Comparison of ENCODE assay signal across 8 cellular contexts in the genomic region with DNA sequence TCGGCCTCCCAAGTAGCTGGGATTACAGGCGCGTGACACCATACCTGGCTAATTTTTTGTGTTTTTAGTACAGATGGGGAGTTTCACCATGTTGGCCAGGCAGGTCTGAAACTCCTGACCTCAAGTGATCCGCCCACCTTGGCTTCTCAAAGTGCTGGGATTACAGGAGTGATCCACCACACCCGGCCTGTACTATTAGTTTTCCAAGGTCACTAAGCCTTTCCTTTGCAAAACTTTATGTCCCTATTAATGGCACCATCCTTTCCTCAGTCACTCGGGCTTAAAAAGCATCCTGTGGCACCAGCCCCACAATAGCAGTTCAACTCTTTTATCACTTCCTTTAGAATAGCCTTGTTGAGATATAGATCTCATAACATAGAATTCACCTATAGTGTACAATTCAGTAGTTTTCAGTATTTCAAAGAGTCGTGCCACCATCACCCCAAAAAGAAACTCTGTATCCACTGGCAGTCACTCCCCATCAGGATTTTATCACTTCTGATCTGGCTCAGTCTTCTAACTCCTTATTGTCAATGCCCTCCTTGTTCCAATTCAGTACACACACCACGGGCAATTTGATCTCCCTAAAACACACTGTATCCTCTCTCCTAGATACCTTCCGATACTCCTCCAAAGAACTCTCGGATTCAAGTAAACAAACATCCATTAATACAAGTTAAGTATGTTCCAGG. TPM values are rescaled to one million over a fixed set of nuclear protein-coding genes. Genes with fewer than 3 reads are reported as not detected.
DNase-seq lines count a peak whose midpoint lies in the region; ATAC-seq and TF ChIP-seq lines count a peak whose summit lies in the region.

No MANE protein-coding gene starts in this region.

- ATAC-seq in HCT116 (no peak), GM18873 (IDR thresholded peaks at IDR 0.05; ENCODE audit: low FRiP score, unreplicated experiment) (no peak)

- DNase-seq in HCT116 (ENCODE audit: low read depth, low spot score) (no peak), astrocyte of the spinal cord (ENCODE audit: low read depth, low spot score) (no peak), mesendoderm (no peak), foreskin melanocyte (no peak), DMS153 (lab: John Stamatoyannopoulos, UW) (no peak), amygdala (lab: John Stamatoyannopoulos, UW) (no peak)

- H3K4me1 ChIP-seq in HCT116 (ENCODE audit: control insufficient read depth in 1 of 2, insufficient read depth in 2 of 2, low read length in 2 of 2) (peaks cover 27 to 40% of the 10 kb centered on the region in 2 experiments), mesendoderm (ENCODE audit: control insufficient read depth, low read depth, low read length) (no peaks in the 10 kb centered on the region)

- intact Hi-C loops in HCT116 (cut with micrococcal nuclease) = no loop called here

- H3K4me3 ChIP-seq in HCT116 (replicated peaks in 1 of 2; ENCODE audit: low read depth in 1 of 2, low read length in 2 of 2) (peak overlapping the region; percentile 83 to 87), astrocyte of the spinal cord (ENCODE audit: low read depth, low read length) (peak overlapping the region; percentile 99), mesendoderm (ENCODE audit: low read length) (peak overlapping the region; percentile 92)

- TF ChIP-seq CTCF in 22Rv1 (IDR thresholded peaks at IDR 0.05) = no peak
- no peak for TF ChIP-seq CTCF in HCT116 (IDR thresholded peaks at IDR 0.05 in 2 of 3, conservative IDR thresholded peaks at IDR 0.05 in 1 of 3; ENCODE audit: borderline replicate concordance in 1 of 3, insufficient read depth in 1 of 3, low read depth in 2 of 3, low read length in 2 of 3)
- no peak for TF ChIP-seq CTCF in astrocyte of the spinal cord (IDR thresholded peaks at IDR 0.05; ENCODE audit: low read depth, low read length)

- H3K36me3 ChIP-seq in HCT116 (ENCODE audit: control insufficient read depth in 1 of 2, insufficient read depth in 2 of 2, low read length in 2 of 2) = no peaks in the 10 kb centered on the region
- no peaks in the 10 kb centered on the region for H3K36me3 ChIP-seq in mesendoderm (ENCODE audit: control insufficient read depth, insufficient read depth, low read length)

- H4K5ac ChIP-seq in mesendoderm (ENCODE audit: low read length) = no peak overlapping the region

- H3K9me2 ChIP-seq in HCT116 (ENCODE audit: insufficient read depth) = no peaks in the 10 kb centered on the region

- no CpG with 5 or more reads among the region's 10 CpGs for WGBS in mesendoderm (ENCODE audit: extremely low coverage, insufficient coverage, low lambda C conversion rate)

- H3K18ac ChIP-seq in mesendoderm (ENCODE audit: low read length) = no peak overlapping the region

- no peak overlapping the region for H2BK15ac ChIP-seq in mesendoderm (replicated peaks; ENCODE audit: low read depth)

- in situ Hi-C loops in astrocyte of the spinal cord (cut with HindIII; ENCODE audit: low sequenced_read_pairs) = no loop called here

- no peak overlapping the region for H2AFZ ChIP-seq in HCT116 (ENCODE audit: low read depth, low read length, poor library complexity, severe bottlenecking)

- peak overlapping the region; percentile 96 for H3K27ac ChIP-seq in 22Rv1
- H3K27ac ChIP-seq in HCT116 (ENCODE audit: low read depth, low read length) = peak overlapping the region; percentile 92
- H3K27ac ChIP-seq in mesendoderm (ENCODE audit: low read depth, low read length) = peak overlapping the region; percentile 84

- H2BK120ac ChIP-seq in mesendoderm (ENCODE audit: low read depth, low read length) = no peak overlapping the region

- POLR2A ChIA-PET in HCT116 (lab: Charles Lee) = interaction anchor here (0.7 kb wide), 1 partner anchor 136 kb away, joined by 6 read pairs; no protein-coding TSS in a partner anchor

- H3K4me2 ChIP-seq in HCT116 (ENCODE audit: low read length) = peak overlapping the region; percentile 97
- peak overlapping the region; percentile 100 for H3K4me2 ChIP-seq in mesendoderm (ENCODE audit: low read length)

- no peak for TF ChIP-seq RAD21 in HCT116 (IDR thresholded peaks at IDR 0.05; ENCODE audit: low read depth)

- H4K20me1 ChIP-seq in HCT116 (ENCODE audit: insufficient read depth) = no peaks in the 10 kb centered on the region

- no peak overlapping the region for H2AK5ac ChIP-seq in mesendoderm (ENCODE audit: low read length)

- no peak overlapping the region for H4K8ac ChIP-seq in mesendoderm (ENCODE audit: low read depth, low read length)

- TSS peak; percentile 87 for BruUV-seq in HCT116 (replicated peaks; lab: Mats Ljungman, UMichigan)

- CTCF ChIA-PET in HCT116 (lab: Charles Lee) = interaction anchor here (0.7 kb wide), 1 partner anchor 104 kb away, joined by 3 read pairs; no protein-coding TSS in a partner anchor

- no peaks in the 10 kb centered on the region for H3K9me3 ChIP-seq in HCT116 (ENCODE audit: control insufficient read depth in 1 of 2, insufficient read depth in 1 of 2, low read depth in 1 of 2, low read length in 2 of 2)

- H3K23ac ChIP-seq in mesendoderm (ENCODE audit: low read length) = no peak overlapping the region

- H3K79me2 ChIP-seq in HCT116 (ENCODE audit: insufficient read depth, low read length) (peaks cover 33% of the 10 kb centered on the region), mesendoderm (ENCODE audit: control insufficient read depth, insufficient read depth, low read length) (peaks cover 7% of the 10 kb centered on the region)

- no peaks in the 10 kb centered on the region for H3K27me3 ChIP-seq in HCT116 (ENCODE audit: insufficient read depth, low read length)
- no peaks in the 10 kb centered on the region for H3K27me3 ChIP-seq in mesendoderm (ENCODE audit: insufficient read depth, low read length, poor library complexity)

- no peak overlapping the region for H2BK5ac ChIP-seq in mesendoderm (ENCODE audit: low read length)

- peak overlapping the region; percentile 99 for H3K56ac ChIP-seq in mesendoderm (ENCODE audit: low read length)

- peak overlapping the region; percentile 95 for H3K9ac ChIP-seq in HCT116 (ENCODE audit: low read length)
- peak overlapping the region; percentile 99 for H3K9ac ChIP-seq in mesendoderm (ENCODE audit: low read length)

- H3K4ac ChIP-seq in mesendoderm (ENCODE audit: low read depth, low read length) = no peak overlapping the region

- H3K79me1 ChIP-seq in mesendoderm (ENCODE audit: low read length) = peaks cover 1% of the 10 kb centered on the region

- RAD21 ChIA-PET in HCT116 (lab: Charles Lee; ENCODE audit: low non-redundant PET in 1 of 2, low total read pairs in 2 of 2, uncharacterized antibody in 2 of 2, unreplicated experiment in 2 of 2) = no interaction called here

- no peak for TF ChIP-seq POLR2A in HCT116 (IDR thresholded peaks at IDR 0.05; ENCODE audit: borderline replicate concordance, extremely low read depth, insufficient read depth, insufficient read length)

TF ChIP-seq in HCT116, 20 proteins besides CTCF, POLR2A, EP300 and RAD21:
- TF ChIP-seq YY1 (IDR thresholded peaks at IDR 0.05; ENCODE audit: extremely low read depth, insufficient replicate concordance, low read depth, low read length) = no peak
- no peak for TF ChIP-seq POLR2AphosphoS5 (IDR thresholded peaks at IDR 0.05; ENCODE audit: low read depth, low read length)
- TF ChIP-seq, protein P1, sequence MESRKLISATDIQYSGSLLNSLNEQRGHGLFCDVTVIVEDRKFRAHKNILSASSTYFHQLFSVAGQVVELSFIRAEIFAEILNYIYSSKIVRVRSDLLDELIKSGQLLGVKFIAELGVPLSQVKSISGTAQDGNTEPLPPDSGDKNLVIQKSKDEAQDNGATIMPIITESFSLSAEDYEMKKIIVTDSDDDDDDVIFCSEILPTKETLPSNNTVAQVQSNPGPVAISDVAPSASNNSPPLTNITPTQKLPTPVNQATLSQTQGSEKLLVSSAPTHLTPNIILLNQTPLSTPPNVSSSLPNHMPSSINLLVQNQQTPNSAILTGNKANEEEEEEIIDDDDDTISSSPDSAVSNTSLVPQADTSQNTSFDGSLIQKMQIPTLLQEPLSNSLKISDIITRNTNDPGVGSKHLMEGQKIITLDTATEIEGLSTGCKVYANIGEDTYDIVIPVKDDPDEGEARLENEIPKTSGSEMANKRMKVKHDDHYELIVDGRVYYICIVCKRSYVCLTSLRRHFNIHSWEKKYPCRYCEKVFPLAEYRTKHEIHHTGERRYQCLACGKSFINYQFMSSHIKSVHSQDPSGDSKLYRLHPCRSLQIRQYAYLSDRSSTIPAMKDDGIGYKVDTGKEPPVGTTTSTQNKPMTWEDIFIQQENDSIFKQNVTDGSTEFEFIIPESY (IDR thresholded peaks at IDR 0.05; ENCODE audit: extremely low read depth, insufficient replicate concordance, low read length) = no peak
- no peak for TF ChIP-seq JUND (IDR thresholded peaks at IDR 0.05)
- no peak for TF ChIP-seq TCF7L2 (IDR thresholded peaks at IDR 0.05; ENCODE audit: borderline replicate concordance, extremely low read depth, insufficient read depth, insufficient read length)
- no peak for TF ChIP-seq SRF (IDR thresholded peaks at IDR 0.05; ENCODE audit: low read depth)
- TF ChIP-seq FOSL1 (IDR thresholded peaks at IDR 0.05; ENCODE audit: low read depth) = no peak
- TF ChIP-seq EZH2phosphoT487 (IDR thresholded peaks at IDR 0.05; ENCODE audit: borderline replicate concordance) = no peak
- TF ChIP-seq ELF1 (IDR thresholded peaks at IDR 0.05; ENCODE audit: borderline replicate concordance, low read depth) = no peak
- no peak for TF ChIP-seq CEBPB (IDR thresholded peaks at IDR 0.05; ENCODE audit: low read depth)
- TF ChIP-seq EZH2 (IDR thresholded peaks at IDR 0.05) = no peak

RNA-seq across cellular contexts. Expression of a gene that starts 0.9 kb away (rescaled TPM):
- 38.6 TPM for total RNA-seq in HCT116 (2021; ENCODE audit: unreplicated experiment)
- polyA plus RNA-seq in HCT116 (2012) = 27.0 and 29.0 TPM in 2 replicates
- 21.5 TPM for polyA plus RNA-seq in mesendoderm (2013, experiment 1 of 2)
- 21.3 TPM for polyA plus RNA-seq in mesendoderm (2013, experiment 2 of 2)

RNA-seq across cellular contexts. Expression of a gene that starts 9.1 kb away (rescaled TPM):
- 107 TPM for total RNA-seq in HCT116 (2021; ENCODE audit: unreplicated experiment)
- 85.3 and 106 TPM in 2 replicates for polyA plus RNA-seq in HCT116 (2012)
- 99.2 TPM for polyA plus RNA-seq in mesendoderm (2013, experiment 1 of 2)
- 97.1 TPM for polyA plus RNA-seq in mesendoderm (2013, experiment 2 of 2)
